Comparison of ENCODE assay signal across 10 cellular contexts in genomic region chr9:95771556-95772280, GRCh38.
DNase-seq lines count a peak whose midpoint lies in the region; ATAC-seq and TF ChIP-seq lines count a peak whose summit lies in the region.
"Had no signal": no experiment of that assay in that cellular context is flagged by ENCODE, and none has a peak within 500 bp of the region (broad histone marks: within the 10 kb centered on the region; RNA-seq: fewer than 3 reads in every experiment).

No MANE protein-coding gene starts in this region.

- 18 to 24% methylated on average over 20 of the region's 20 CpGs for WGBS in heart right ventricle, 2 donors

- no TSS peak for BruUV-seq in Caco-2 (replicated peaks; lab: Mats Ljungman, UMichigan)

- CTCF ChIA-PET in Caco-2 (lab: Charles Lee): no interaction called here

- H3K9me3 ChIP-seq in Caco-2 (no peaks in the 10 kb centered on the region), heart right ventricle (no peaks in the 10 kb centered on the region)

- H3K36me3 ChIP-seq in Caco-2 (ENCODE audit: control insufficient read depth, insufficient read depth, low read length) (no peaks in the 10 kb centered on the region), heart right ventricle (no peaks in the 10 kb centered on the region)

- peaks cover 31% of the 10 kb centered on the region for H3K4me1 Mint-ChIP-seq in Caco-2 (ENCODE audit: low read depth, unreplicated experiment)
- H3K4me1 Mint-ChIP-seq: central memory CD8-positive, alpha-beta T cell had no signal

- no peaks in the 10 kb centered on the region for H3K9me3 Mint-ChIP-seq in Caco-2 (ENCODE audit: unreplicated experiment)
- H3K9me3 Mint-ChIP-seq: central memory CD8-positive, alpha-beta T cell had no signal

- H3K27me3 Mint-ChIP-seq in Caco-2 (ENCODE audit: insufficient read depth, unreplicated experiment): no peaks in the 10 kb centered on the region

- POLR2A ChIA-PET in Caco-2 (lab: Charles Lee): no interaction called here

- H3K27me3 ChIP-seq in Caco-2 (replicated peaks; ENCODE audit: control insufficient read depth, insufficient read depth, low read length): no peaks in the 10 kb centered on the region
- peaks cover 0 to 41% (median 27%) of the 10 kb centered on the region in 7 donors for H3K27me3 ChIP-seq in heart right ventricle
- H3K27me3 ChIP-seq in foreskin keratinocyte: peaks cover 20% of the 10 kb centered on the region

- ATAC-seq in heart right ventricle: peak in 7 of 8 donors; percentile 12 to 60 (median 38)
- no peak for ATAC-seq in foreskin keratinocyte
- ATAC-seq in HG03025 (IDR thresholded peaks at IDR 0.05; ENCODE audit: low FRiP score, unreplicated experiment): no peak

- H3K4me1 ChIP-seq in Caco-2 (peaks cover 43% of the 10 kb centered on the region), heart right ventricle (peaks cover 0 to 23% (median 8%) of the 10 kb centered on the region in 9 donors), foreskin keratinocyte (no peaks in the 10 kb centered on the region)

- H3K4me3 Mint-ChIP-seq in Caco-2 (ENCODE audit: unreplicated experiment): peak overlapping the region; percentile 50

- H3K36me3 Mint-ChIP-seq in Caco-2 (ENCODE audit: insufficient read depth, unreplicated experiment): no peaks in the 10 kb centered on the region

- peak overlapping the region; percentile 53 for H3K27ac Mint-ChIP-seq in Caco-2 (ENCODE audit: unreplicated experiment)

- H3K27ac ChIP-seq in VCaP (peak overlapping the region; percentile 75), heart right ventricle (peak overlapping the region in 1 of 10 donors; percentile 8), foreskin keratinocyte (no peak overlapping the region)

- intact Hi-C loops in Caco-2 (cut with micrococcal nuclease; ENCODE audit: unreplicated experiment) (no loop called here), heart right ventricle (cut with DNase I) (no loop called here)

- DNase-seq in Caco-2 (peak; percentile 50 to 56), heart right ventricle (no peak), nucleus accumbens (lab: John Stamatoyannopoulos, UW) (peak in 32 of 56 donors; percentile 2 to 60 (median 16)), OCI-M2 (lab: John Stamatoyannopoulos, UW; ENCODE audit: unreplicated experiment) (no peak), T-helper 2 cell (no peak), foreskin keratinocyte (no peak)
- DNase-seq: NCI-H187 treated with DMSO at 0.1 percent for 48 hours had no signal

- no peak overlapping the region for H3K4me3 ChIP-seq in Caco-2 (ENCODE audit: low read depth, low read length)
- H3K4me3 ChIP-seq in heart right ventricle: no peak overlapping the region

- TF ChIP-seq CTCF in Caco-2 (IDR thresholded peaks at IDR 0.05; ENCODE audit: insufficient read depth in 1 of 2, low read depth in 1 of 2, low read length in 1 of 2, severe bottlenecking in 1 of 2, unreplicated experiment in 1 of 2): no peak
- no peak for TF ChIP-seq CTCF in VCaP (conservative IDR thresholded peaks at IDR 0.05)
- no peak for TF ChIP-seq CTCF in heart right ventricle (IDR thresholded peaks at IDR 0.05)
- no peak for TF ChIP-seq CTCF in foreskin keratinocyte (conservative IDR thresholded peaks at IDR 0.05)

Comparison
In these comparisons a context has a peak if more than half of its experiments do, and no peak if none do; other contexts are left out.
1. DNase-seq: peak in Caco-2 (2 of 2) and nucleus accumbens (32 of 56); none in heart right ventricle (0 of 2), OCI-M2 (single experiment), T-helper 2 cell (0 of 5) and foreskin keratinocyte (0 of 2).
2. ATAC-seq: peak in heart right ventricle (7 of 8); none in foreskin keratinocyte (single experiment) and HG03025 (single experiment).